In genomic region chr1:157969693-157970485, GRCh38 we compare ENCODE assay signal across 8 cellular contexts. TPM values are rescaled to one million over a fixed set of nuclear protein-coding genes. Genes with fewer than 3 reads are reported as not detected.
DNase-seq lines count a peak whose midpoint lies in the region; ATAC-seq and TF ChIP-seq lines count a peak whose summit lies in the region.

No MANE protein-coding gene starts in this region.

- no peak overlapping the region for H3K27ac ChIP-seq in 22Rv1
- H3K27ac ChIP-seq in dorsolateral prefrontal cortex: no peak overlapping the region

- intact Hi-C loops in dorsolateral prefrontal cortex (cut with DNase I): loop anchor here (10.0 kb wide), 2 partner anchors 1035 to 1105 kb away; partner anchors contain the start of genes AIM2 (in 1 of the 2) and IFI16 (in 1 of the 2)

- H3K27me3 ChIP-seq in dorsolateral prefrontal cortex: peaks cover 0 to 5% (median 0%) of the 10 kb centered on the region in 45 donors

- H3K27ac Mint-ChIP-seq in activated CD4-positive, alpha-beta T cell treated with anti-CD3 and anti-CD28 coated beads, Interleukin-2, amount 10 ng/mL, durations not matched to agents 7 days and 5 days: no peak overlapping the region

- no peak for ATAC-seq in HG02571 (IDR thresholded peaks at IDR 0.05; ENCODE audit: unreplicated experiment)

- no peaks in the 10 kb centered on the region for H3K9me3 Mint-ChIP-seq in activated CD4-positive, alpha-beta T cell treated with anti-CD3 and anti-CD28 coated beads, Interleukin-2, amount 10 ng/mL, durations not matched to agents 7 days and 5 days

- POLR2A ChIA-PET in activated CD4-positive, alpha-beta T cell treated with anti-CD3 and anti-CD28 coated beads, Interleukin-2, amount 10 ng/mL, durations not matched to agents 7 days and 5 days (lab: Charles Lee): interaction anchor here (0.6 kb wide), 1 partner anchor 33 kb away, joined by 3 read pairs; no protein-coding TSS in a partner anchor

- no peaks in the 10 kb centered on the region for H3K36me3 Mint-ChIP-seq in activated CD4-positive, alpha-beta T cell treated with anti-CD3 and anti-CD28 coated beads, Interleukin-2, amount 10 ng/mL, durations not matched to agents 7 days and 5 days (ENCODE audit: low read depth)

- H3K4me1 Mint-ChIP-seq in activated CD4-positive, alpha-beta T cell treated with anti-CD3 and anti-CD28 coated beads, Interleukin-2, amount 10 ng/mL, durations not matched to agents 7 days and 5 days: no peaks in the 10 kb centered on the region

- DNase-seq in GM10266 (ENCODE audit: extremely low spot score) (no peak), NCI-H82 (lab: John Stamatoyannopoulos, UW) (peak; percentile 84), dorsolateral prefrontal cortex (peak in 1 of 10 donors; percentile 34), myocyte (ENCODE audit: low read depth) (peak; percentile 70)
- DNase-seq in effector CD4-positive, alpha-beta T cell: no peak
- no peak for DNase-seq in activated CD4-positive, alpha-beta T cell treated with anti-CD3 and anti-CD28 coated beads, Interleukin-2, amount 10 ng/mL, durations not matched to agents 7 days and 5 days

- no peaks in the 10 kb centered on the region for H3K27me3 Mint-ChIP-seq in activated CD4-positive, alpha-beta T cell treated with anti-CD3 and anti-CD28 coated beads, Interleukin-2, amount 10 ng/mL, durations not matched to agents 7 days and 5 days

- CTCF ChIA-PET in activated CD4-positive, alpha-beta T cell treated with anti-CD3 and anti-CD28 coated beads, Interleukin-2, amount 10 ng/mL, durations not matched to agents 7 days and 5 days (lab: Charles Lee): interaction anchor here (1.4 kb wide), 1 partner anchor 8 kb away, joined by 5 read pairs; no protein-coding TSS in a partner anchor

- H3K4me3 ChIP-seq in dorsolateral prefrontal cortex: no peak overlapping the region

- no peak overlapping the region for H3K4me3 Mint-ChIP-seq in activated CD4-positive, alpha-beta T cell treated with anti-CD3 and anti-CD28 coated beads, Interleukin-2, amount 10 ng/mL, durations not matched to agents 7 days and 5 days

- peak; percentile 88 for TF ChIP-seq CTCF in 22Rv1 (IDR thresholded peaks at IDR 0.05)
- peak; percentile 50 for TF ChIP-seq CTCF in GM10266 (IDR thresholded peaks at IDR 0.05; ENCODE audit: control insufficient read depth, insufficient read depth, low read depth, missing control alignments)
- peak in 55 of 56 donors; percentile 28 to 73 (median 59) for TF ChIP-seq CTCF in dorsolateral prefrontal cortex (IDR thresholded peaks at IDR 0.05 in 54 of 56, conservative IDR thresholded peaks at IDR 0.05 in 2 of 56; ENCODE audit: low read depth in 1 of 56, partially characterized antibody in 56 of 56)

RNA-seq across cellular contexts. Expression of gene KIRREL1, which starts 23.6 kb away (rescaled TPM):
- total RNA-seq in dorsolateral prefrontal cortex (10 to 100 TPM in 1 of 120 experiments, 1 to 10 TPM in 119; 1.9 to 13.9 (median 4.1) TPM), myocyte (41.8 and 50.2 TPM in 2 replicates)
- 118 TPM for polyA plus RNA-seq in myocyte (2012)
- not detected for total RNA-seq in activated CD4-positive, alpha-beta T cell treated with anti-CD3 and anti-CD28 coated beads, Interleukin-2, amount 10 ng/mL, durations not matched to agents 7 days and 5 days

Comparison
In these comparisons a context has a peak if more than half of its experiments do, and no peak if none do; other contexts are left out.
1. DNase-seq: peak in NCI-H82 (single experiment) and myocyte (single experiment); none in GM10266 (single experiment), effector CD4-positive, alpha-beta T cell (single experiment) and activated CD4-positive, alpha-beta T cell treated with anti-CD3 and anti-CD28 coated beads, Interleukin-2, amount 10 ng/mL, durations not matched to agents 7 days and 5 days (single experiment).
2. Peak in every context shown above with its lines, with median percentiles within 50 percentile points of each other: CTCF ChIP-seq.